In genomic region chr14:20799955-20800544, GRCh38 we compare ENCODE assay signal across 10 cellular contexts. TPM values are rescaled to one million over a fixed set of nuclear protein-coding genes. Genes with fewer than 3 reads are reported as not detected.
DNase-seq lines count a peak whose midpoint lies in the region; ATAC-seq and TF ChIP-seq lines count a peak whose summit lies in the region.
"Had no signal": no experiment of that assay in that cellular context is flagged by ENCODE, and none has a peak within 500 bp of the region (broad histone marks: within the 10 kb centered on the region; RNA-seq: fewer than 3 reads in every experiment).

No MANE protein-coding gene starts in this region.

- no peaks in the 10 kb centered on the region for H3K9me3 Mint-ChIP-seq in CD8-positive, alpha-beta memory T cell
- H3K9me3 Mint-ChIP-seq: brain had no signal

- no peak for TF ChIP-seq CTCF in psoas muscle (IDR thresholded peaks at IDR 0.05)
- no peak for TF ChIP-seq CTCF in colonic mucosa (IDR thresholded peaks at IDR 0.05)

- H3K9me3 ChIP-seq in CD8-positive, alpha-beta memory T cell (ENCODE audit: low read length), result no peaks in the 10 kb centered on the region
- H3K9me3 ChIP-seq in iPS-18a (ENCODE audit: control insufficient read depth, low read depth, low read length), result no peaks in the 10 kb centered on the region
- no peaks in the 10 kb centered on the region for H3K9me3 ChIP-seq in psoas muscle
- H3K9me3 ChIP-seq in colonic mucosa, result no peaks in the 10 kb centered on the region

- 31 to 32% (median 31%) methylated on average over 8 of the region's 8 CpGs for WGBS in psoas muscle, 3 donors

- H3K27ac Mint-ChIP-seq in CD8-positive, alpha-beta memory T cell, result no peak overlapping the region
- H3K27ac Mint-ChIP-seq: CD4-positive, CD25-positive, alpha-beta regulatory T cell had no signal

- H3K27me3 Mint-ChIP-seq in CD8-positive, alpha-beta memory T cell, result peaks cover 5 to 44% of the 10 kb centered on the region in 2 donors
- H3K27me3 Mint-ChIP-seq: brain had no signal

- no peaks in the 10 kb centered on the region for H3K36me3 Mint-ChIP-seq in CD8-positive, alpha-beta memory T cell
- H3K36me3 Mint-ChIP-seq: brain; CD4-positive, CD25-positive, alpha-beta regulatory T cell had no signal

- no peak for DNase-seq in CD8-positive, alpha-beta memory T cell
- DNase-seq in UCSD-AML1 (lab: John Stamatoyannopoulos, UW; ENCODE audit: unreplicated experiment) (peak; percentile 71), psoas muscle (peak in 1 of 2 donors; percentile 25), colonic mucosa (no peak), NCI-H2081 treated with DMSO at 0.1 percent for 48 hours (lab: John Stamatoyannopoulos, UW) (no peak), HCEC 1CT (no peak), activated T-cell treated with anti-CD3 and anti-CD28 coated beads for 4 hours (no peak)
- DNase-seq: CD4-positive, CD25-positive, alpha-beta regulatory T cell had no signal

- H3K27me3 ChIP-seq in CD8-positive, alpha-beta memory T cell (ENCODE audit: insufficient read depth, low read length, poor library complexity, severe bottlenecking), result no peaks in the 10 kb centered on the region
- H3K27me3 ChIP-seq in iPS-18a (ENCODE audit: control insufficient read depth, insufficient read depth, low read length), result no peaks in the 10 kb centered on the region
- H3K27me3 ChIP-seq in psoas muscle (ENCODE audit: insufficient read depth in 3 of 3, low read length in 2 of 3), result peaks cover 0 to 10% (median 2%) of the 10 kb centered on the region in 3 donors
- no peaks in the 10 kb centered on the region for H3K27me3 ChIP-seq in colonic mucosa

- no peaks in the 10 kb centered on the region for H3K36me3 ChIP-seq in CD8-positive, alpha-beta memory T cell (ENCODE audit: insufficient read depth, low read length)
- H3K36me3 ChIP-seq in iPS-18a (ENCODE audit: control insufficient read depth, low read depth, low read length) (no peaks in the 10 kb centered on the region), psoas muscle (ENCODE audit: insufficient read depth in 1 of 2, low read depth in 1 of 2) (no peaks in the 10 kb centered on the region), colonic mucosa (no peaks in the 10 kb centered on the region)

- no peaks in the 10 kb centered on the region for H3K4me1 Mint-ChIP-seq in CD8-positive, alpha-beta memory T cell

- H3K9ac ChIP-seq in iPS-18a (ENCODE audit: low read length) (peak overlapping the region; percentile 36), colonic mucosa (ENCODE audit: low read depth in 2 of 2, low read length in 2 of 2) (peak overlapping the region in 1 of 2 donors; percentile 46)

- POLR2A ChIA-PET in CD8-positive, alpha-beta memory T cell (lab: Charles Lee), result no interaction called here

- intact Hi-C loops in psoas muscle (cut with DNase I), result no loop called here
- intact Hi-C loops in colonic mucosa (cut with DNase I), result no loop called here

- no peak overlapping the region for H3K4me3 Mint-ChIP-seq in CD8-positive, alpha-beta memory T cell
- H3K4me3 Mint-ChIP-seq: brain; CD4-positive, CD25-positive, alpha-beta regulatory T cell had no signal

- H3K4me1 ChIP-seq in CD8-positive, alpha-beta memory T cell (ENCODE audit: insufficient read depth, low read length), result no peaks in the 10 kb centered on the region
- H3K4me1 ChIP-seq in iPS-18a (ENCODE audit: control insufficient read depth, low read depth, low read length), result peaks cover 18% of the 10 kb centered on the region
- no peaks in the 10 kb centered on the region for H3K4me1 ChIP-seq in psoas muscle
- no peaks in the 10 kb centered on the region for H3K4me1 ChIP-seq in colonic mucosa

- no peak overlapping the region for H3K4me3 ChIP-seq in CD8-positive, alpha-beta memory T cell (ENCODE audit: low read length)
- peak overlapping the region; percentile 30 for H3K4me3 ChIP-seq in iPS-18a (ENCODE audit: low read length)
- peak overlapping the region; percentile 55 for H3K4me3 ChIP-seq in psoas muscle
- H3K4me3 ChIP-seq in colonic mucosa, result no peak overlapping the region

- ATAC-seq in psoas muscle, result peak in 3 of 4 donors; percentile 54 to 61 (median 59)

- CTCF ChIA-PET in CD8-positive, alpha-beta memory T cell (lab: Charles Lee), result no interaction called here

- peak overlapping the region; percentile 73 for H3K27ac ChIP-seq in CD8-positive, alpha-beta memory T cell (ENCODE audit: low read depth, low read length)
- H3K27ac ChIP-seq in iPS-18a (ENCODE audit: low read length) (no peak overlapping the region), psoas muscle (peak overlapping the region; percentile 50), colonic mucosa (no peak overlapping the region)

RNA-seq across cellular contexts. Expression of gene RNASE1, which starts 2.6 kb away (rescaled TPM):
- total RNA-seq in CD8-positive, alpha-beta memory T cell, result 1 to 10 TPM; 3.5 to 4.3 TPM
- polyA plus RNA-seq in CD8-positive, alpha-beta memory T cell, result not detected
- total RNA-seq in psoas muscle (100 to 1,000 TPM in 2 of 4 donors, 10 to 100 TPM in 2; 94.4 to 192 (median 139) TPM), colonic mucosa (100 to 1,000 TPM; 189 to 244 TPM)
- polyA plus RNA-seq in psoas muscle, result 100 to 1,000 TPM in 2 of 3 donors, 10 to 100 TPM in 1; 80.2 to 117 (median 111) TPM
- total RNA-seq: CD4-positive, CD25-positive, alpha-beta regulatory T cell had no signal
- polyA plus RNA-seq: CD4-positive, CD25-positive, alpha-beta regulatory T cell had no signal

RNA-seq across cellular contexts. Expression of gene RNASE6, which starts 19.0 kb away (rescaled TPM):
- under 1 TPM; 0.74 to 0.95 TPM for total RNA-seq in CD8-positive, alpha-beta memory T cell
- polyA plus RNA-seq in CD8-positive, alpha-beta memory T cell, result 9.8 TPM
- total RNA-seq in psoas muscle (1 to 10 TPM; 1.5 to 4.3 (median 2.4) TPM), colonic mucosa (1 to 10 TPM; 3.4 to 6.8 TPM)
- polyA plus RNA-seq in psoas muscle, result 1 to 10 TPM; 1.1 to 3.1 (median 1.2) TPM

RNA-seq across cellular contexts. Expression of gene EDDM3B, which starts 31.8 kb away (rescaled TPM):
- total RNA-seq in CD8-positive, alpha-beta memory T cell, result not detected
- not detected for polyA plus RNA-seq in CD8-positive, alpha-beta memory T cell
- total RNA-seq in psoas muscle, result not detected
- polyA plus RNA-seq in psoas muscle, result not detected
- total RNA-seq in colonic mucosa, result not detected
- total RNA-seq: CD4-positive, CD25-positive, alpha-beta regulatory T cell had no signal
- polyA plus RNA-seq: CD4-positive, CD25-positive, alpha-beta regulatory T cell had no signal

RNA-seq across cellular contexts. Expression of gene EDDM3A, which starts 54.4 kb away (rescaled TPM):
- total RNA-seq in CD8-positive, alpha-beta memory T cell, result not detected
- polyA plus RNA-seq in CD8-positive, alpha-beta memory T cell, result not detected
- total RNA-seq in psoas muscle (not detected), colonic mucosa (not detected)
- polyA plus RNA-seq in psoas muscle, result under 1 TPM in 1 of 3 donors, not detected in 2; 0.03 TPM
- total RNA-seq: CD4-positive, CD25-positive, alpha-beta regulatory T cell had no signal
- polyA plus RNA-seq: CD4-positive, CD25-positive, alpha-beta regulatory T cell had no signal

Comparison
In these comparisons a context has a peak if more than half of its experiments do, and no peak if none do; other contexts are left out.
1. H3K27ac ChIP-seq: peak in CD8-positive, alpha-beta memory T cell (single experiment) and psoas muscle (single experiment); none in iPS-18a (single experiment) and colonic mucosa (single experiment).
2. H3K4me3 ChIP-seq: peak in iPS-18a (single experiment) and psoas muscle (single experiment); none in CD8-positive, alpha-beta memory T cell (single experiment) and colonic mucosa (single experiment).
3. RNA of gene RNASE1, which starts 2.6 kb away (total RNA-seq): 189 to 244 TPM in colonic mucosa and 94.4 to 192 TPM in psoas muscle; 3.5 to 4.3 TPM in CD8-positive, alpha-beta memory T cell; every median in the first group is over 10 times any median in the second.